Comparison of ENCODE assay signal across 8 cellular contexts in genomic region chr16:67805718-67806427, GRCh38. TPM values are rescaled to one million over a fixed set of nuclear protein-coding genes. Genes with fewer than 3 reads are reported as not detected.
DNase-seq lines count a peak whose midpoint lies in the region; ATAC-seq and TF ChIP-seq lines count a peak whose summit lies in the region.

No MANE protein-coding gene starts in this region.

- H3K9me3 Mint-ChIP-seq in activated naive CD8-positive, alpha-beta T cell treated with anti-CD3 and anti-CD28 coated beads, Interleukin-2, amount 10 ng/mL, durations not matched to agents 7 days and 5 days = no peaks in the 10 kb centered on the region

- H3K27me3 Mint-ChIP-seq in activated naive CD8-positive, alpha-beta T cell treated with anti-CD3 and anti-CD28 coated beads, Interleukin-2, amount 10 ng/mL, durations not matched to agents 7 days and 5 days = no peaks in the 10 kb centered on the region

- no peak for DNase-seq in activated naive CD8-positive, alpha-beta T cell treated with anti-CD3 and anti-CD28 coated beads, Interleukin-2, amount 10 ng/mL, durations not matched to agents 7 days and 5 days
- DNase-seq in iPS-NIHi7 (ENCODE audit: extremely low spot score) (peak; percentile 31), cerebellum (ENCODE audit: low spot score) (no peak), OCI-M1 (lab: John Stamatoyannopoulos, UW) (no peak)
- DNase-seq in stimulated activated naive CD8-positive, alpha-beta T cell treated with anti-CD3 and anti-CD28 coated beads, Interleukin-15, Interleukin-2, amounts not matched to agents 100 U/mL and 50 U/mL, for 24 hours = peak; percentile 15

- peak; percentile 2 for ATAC-seq in HG03064 (IDR thresholded peaks at IDR 0.05; ENCODE audit: low read depth, unreplicated experiment)
- no peak for ATAC-seq in activated naive CD8-positive, alpha-beta T cell treated with anti-CD3 and anti-CD28 coated beads, Interleukin-2, amount 10 ng/mL, durations not matched to agents 7 days and 5 days (ENCODE audit: low read depth)
- no peak for ATAC-seq in stimulated activated naive CD8-positive, alpha-beta T cell treated with anti-CD3 and anti-CD28 coated beads, Interleukin-15, Interleukin-2, amounts not matched to agents 100 U/mL and 50 U/mL, for 24 hours
- ATAC-seq in HG03469 (IDR thresholded peaks at IDR 0.05; ENCODE audit: unreplicated experiment) = no peak

- H3K36me3 Mint-ChIP-seq in activated naive CD8-positive, alpha-beta T cell treated with anti-CD3 and anti-CD28 coated beads, Interleukin-2, amount 10 ng/mL, durations not matched to agents 7 days and 5 days = peaks cover 31% of the 10 kb centered on the region

- H3K4me3 Mint-ChIP-seq in activated naive CD8-positive, alpha-beta T cell treated with anti-CD3 and anti-CD28 coated beads, Interleukin-2, amount 10 ng/mL, durations not matched to agents 7 days and 5 days = peak overlapping the region; percentile 93

- H3K4me1 Mint-ChIP-seq in activated naive CD8-positive, alpha-beta T cell treated with anti-CD3 and anti-CD28 coated beads, Interleukin-2, amount 10 ng/mL, durations not matched to agents 7 days and 5 days = peaks cover 45% of the 10 kb centered on the region

- POLR2A ChIA-PET in activated naive CD8-positive, alpha-beta T cell treated with anti-CD3 and anti-CD28 coated beads, Interleukin-2, amount 10 ng/mL, durations not matched to agents 7 days and 5 days (lab: Charles Lee) = interaction anchor here (0.6 to 2.0 kb wide), 17 partner anchors 9 to 325 kb away, joined by 3 to 21 read pairs (median 4); partner anchors contain the start of genes ACD, ATP6V0D1, GFOD2 and NFATC3

- H3K27ac Mint-ChIP-seq in activated naive CD8-positive, alpha-beta T cell treated with anti-CD3 and anti-CD28 coated beads, Interleukin-2, amount 10 ng/mL, durations not matched to agents 7 days and 5 days = peak overlapping the region; percentile 87

- peak; percentile 6 for TF ChIP-seq CTCF in GM12873 (IDR thresholded peaks at IDR 0.05; ENCODE audit: insufficient read depth, low read depth, low read length, missing control alignments)

RNA-seq across cellular contexts. Expression of gene RANBP10, which starts 0.5 kb away (rescaled TPM):
- 10 to 100 TPM; 23.1 to 23.2 TPM for total RNA-seq in activated naive CD8-positive, alpha-beta T cell treated with anti-CD3 and anti-CD28 coated beads, Interleukin-2, amount 10 ng/mL, durations not matched to agents 7 days and 5 days
- total RNA-seq in cerebellum = 8.3 TPM

RNA-seq across cellular contexts. Expression of gene TSNAXIP1, which starts 0.8 kb away (rescaled TPM):
- under 1 TPM in 1 of 2 experiments, not detected in 1; 0.40 TPM for total RNA-seq in activated naive CD8-positive, alpha-beta T cell treated with anti-CD3 and anti-CD28 coated beads, Interleukin-2, amount 10 ng/mL, durations not matched to agents 7 days and 5 days
- total RNA-seq in cerebellum = 4.1 TPM

RNA-seq across cellular contexts. Expression of gene THAP11, which starts 36.2 kb away (rescaled TPM):
- 10 to 100 TPM; 48.1 to 50.1 TPM for total RNA-seq in activated naive CD8-positive, alpha-beta T cell treated with anti-CD3 and anti-CD28 coated beads, Interleukin-2, amount 10 ng/mL, durations not matched to agents 7 days and 5 days
- 17.4 TPM for total RNA-seq in cerebellum

RNA-seq across cellular contexts. Expression of gene NUTF2, which starts 40.9 kb away (rescaled TPM):
- total RNA-seq in activated naive CD8-positive, alpha-beta T cell treated with anti-CD3 and anti-CD28 coated beads, Interleukin-2, amount 10 ng/mL, durations not matched to agents 7 days and 5 days = 10 to 100 TPM; 88.4 TPM
- total RNA-seq in cerebellum = 83.3 TPM

RNA-seq across cellular contexts. Expression of gene CENPT, which starts 41.6 kb away (rescaled TPM):
- total RNA-seq in activated naive CD8-positive, alpha-beta T cell treated with anti-CD3 and anti-CD28 coated beads, Interleukin-2, amount 10 ng/mL, durations not matched to agents 7 days and 5 days = 10 to 100 TPM; 84.0 to 90.7 TPM
- 25.0 TPM for total RNA-seq in cerebellum

Comparison
In these comparisons a context has a peak if more than half of its experiments do, and no peak if none do; other contexts are left out.
1. DNase-seq: peak in iPS-NIHi7 (single experiment) and stimulated activated naive CD8-positive, alpha-beta T cell treated with anti-CD3 and anti-CD28 coated beads, Interleukin-15, Interleukin-2, amounts not matched to agents 100 U/mL and 50 U/mL, for 24 hours (single experiment); none in activated naive CD8-positive, alpha-beta T cell treated with anti-CD3 and anti-CD28 coated beads, Interleukin-2, amount 10 ng/mL, durations not matched to agents 7 days and 5 days (single experiment), cerebellum (single experiment) and OCI-M1 (single experiment).